Comparison of ENCODE assay signal across 1 cellular context in genomic region chr4:70705146-70705855, GRCh38.
TF ChIP-seq lines count a peak whose summit lies in the region.

No MANE protein-coding gene starts in this region.

TF ChIP-seq in HepG2, 621 proteins besides CTCF, POLR2A, EP300 and RAD21 (continued from another document):
- TF ChIP-seq, protein P1, sequence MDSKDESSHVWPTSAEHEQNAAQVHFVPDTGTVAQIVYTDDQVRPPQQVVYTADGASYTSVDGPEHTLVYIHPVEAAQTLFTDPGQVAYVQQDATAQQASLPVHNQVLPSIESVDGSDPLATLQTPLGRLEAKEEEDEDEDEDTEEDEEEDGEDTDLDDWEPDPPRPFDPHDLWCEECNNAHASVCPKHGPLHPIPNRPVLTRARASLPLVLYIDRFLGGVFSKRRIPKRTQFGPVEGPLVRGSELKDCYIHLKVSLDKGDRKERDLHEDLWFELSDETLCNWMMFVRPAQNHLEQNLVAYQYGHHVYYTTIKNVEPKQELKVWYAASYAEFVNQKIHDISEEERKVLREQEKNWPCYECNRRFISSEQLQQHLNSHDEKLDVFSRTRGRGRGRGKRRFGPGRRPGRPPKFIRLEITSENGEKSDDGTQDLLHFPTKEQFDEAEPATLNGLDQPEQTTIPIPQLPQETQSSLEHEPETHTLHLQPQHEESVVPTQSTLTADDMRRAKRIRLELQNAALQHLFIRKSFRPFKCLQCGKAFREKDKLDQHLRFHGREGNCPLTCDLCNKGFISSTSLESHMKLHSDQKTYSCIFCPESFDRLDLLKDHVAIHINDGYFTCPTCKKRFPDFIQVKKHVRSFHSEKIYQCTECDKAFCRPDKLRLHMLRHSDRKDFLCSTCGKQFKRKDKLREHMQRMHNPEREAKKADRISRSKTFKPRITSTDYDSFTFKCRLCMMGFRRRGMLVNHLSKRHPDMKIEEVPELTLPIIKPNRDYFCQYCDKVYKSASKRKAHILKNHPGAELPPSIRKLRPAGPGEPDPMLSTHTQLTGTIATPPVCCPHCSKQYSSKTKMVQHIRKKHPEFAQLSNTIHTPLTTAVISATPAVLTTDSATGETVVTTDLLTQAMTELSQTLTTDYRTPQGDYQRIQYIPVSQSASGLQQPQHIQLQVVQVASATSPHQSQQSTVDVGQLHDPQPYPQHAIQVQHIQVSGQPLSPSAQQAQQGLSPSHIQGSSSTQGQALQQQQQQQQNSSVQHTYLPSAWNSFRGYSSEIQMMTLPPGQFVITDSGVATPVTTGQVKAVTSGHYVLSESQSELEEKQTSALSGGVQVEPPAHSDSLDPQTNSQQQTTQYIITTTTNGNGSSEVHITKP (CRISPR knock-in tag; IDR thresholded peaks at IDR 0.05; ENCODE audit: low read depth): 0 out of 2 replicates have a peak, but pooled peaks have one; percentile 27
- peak; percentile 45 for TF ChIP-seq UBTF (CRISPR knock-in tag; IDR thresholded peaks at IDR 0.05)
- TF ChIP-seq KDM5A (IDR thresholded peaks at IDR 0.05; ENCODE audit: borderline replicate concordance, low read length): no peak; the same call in 1 of the 2 replicates
- TF ChIP-seq TBX3 (IDR thresholded peaks at IDR 0.05; ENCODE audit: borderline replicate concordance): no peak
- 0 out of 2 replicates have a peak, but pooled peaks have one; percentile 31 for TF ChIP-seq ZNF674 (CRISPR knock-in tag; IDR thresholded peaks at IDR 0.05; ENCODE audit: low read depth)
- TF ChIP-seq ZNF3 (CRISPR knock-in tag; IDR thresholded peaks at IDR 0.05): 0 out of 2 replicates have a peak, but pooled peaks have one; percentile 20
- no peak for TF ChIP-seq ZNF30 (CRISPR knock-in tag; IDR thresholded peaks at IDR 0.05)
- TF ChIP-seq PCBP1 (IDR thresholded peaks at IDR 0.05; ENCODE audit: borderline replicate concordance, low read depth, low read length): 0 out of 2 replicates have a peak, but pooled peaks have one; percentile 7
- no peak for TF ChIP-seq KLF11 (CRISPR knock-in tag; IDR thresholded peaks at IDR 0.05)
- TF ChIP-seq ZNF326 (CRISPR knock-in tag; IDR thresholded peaks at IDR 0.05; ENCODE audit: borderline replicate concordance): no peak
- no peak for TF ChIP-seq TBP (CRISPR knock-in tag; IDR thresholded peaks at IDR 0.05)
- TF ChIP-seq, protein P2, sequence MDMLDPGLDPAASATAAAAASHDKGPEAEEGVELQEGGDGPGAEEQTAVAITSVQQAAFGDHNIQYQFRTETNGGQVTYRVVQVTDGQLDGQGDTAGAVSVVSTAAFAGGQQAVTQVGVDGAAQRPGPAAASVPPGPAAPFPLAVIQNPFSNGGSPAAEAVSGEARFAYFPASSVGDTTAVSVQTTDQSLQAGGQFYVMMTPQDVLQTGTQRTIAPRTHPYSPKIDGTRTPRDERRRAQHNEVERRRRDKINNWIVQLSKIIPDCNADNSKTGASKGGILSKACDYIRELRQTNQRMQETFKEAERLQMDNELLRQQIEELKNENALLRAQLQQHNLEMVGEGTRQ (IDR thresholded peaks at IDR 0.05; ENCODE audit: low read depth, low read length): no peak
- TF ChIP-seq, protein P2 (CRISPR knock-in tag; IDR thresholded peaks at IDR 0.05; ENCODE audit: borderline replicate concordance): peak; percentile 61; the same call in 1 of the 2 replicates
- no peak for TF ChIP-seq ZNF749 (CRISPR knock-in tag; IDR thresholded peaks at IDR 0.05; ENCODE audit: borderline replicate concordance)
- 0 out of 2 replicates have a peak, but pooled peaks have one; percentile 57 for TF ChIP-seq ZNF224 (CRISPR knock-in tag; IDR thresholded peaks at IDR 0.05)
- TF ChIP-seq BRF2 (CRISPR knock-in tag; IDR thresholded peaks at IDR 0.05): no peak
- no peak for TF ChIP-seq MAFG (CRISPR knock-in tag; IDR thresholded peaks at IDR 0.05)
- TF ChIP-seq ZNF75D (CRISPR knock-in tag; IDR thresholded peaks at IDR 0.05; ENCODE audit: borderline replicate concordance): no peak
- TF ChIP-seq, protein P3, sequence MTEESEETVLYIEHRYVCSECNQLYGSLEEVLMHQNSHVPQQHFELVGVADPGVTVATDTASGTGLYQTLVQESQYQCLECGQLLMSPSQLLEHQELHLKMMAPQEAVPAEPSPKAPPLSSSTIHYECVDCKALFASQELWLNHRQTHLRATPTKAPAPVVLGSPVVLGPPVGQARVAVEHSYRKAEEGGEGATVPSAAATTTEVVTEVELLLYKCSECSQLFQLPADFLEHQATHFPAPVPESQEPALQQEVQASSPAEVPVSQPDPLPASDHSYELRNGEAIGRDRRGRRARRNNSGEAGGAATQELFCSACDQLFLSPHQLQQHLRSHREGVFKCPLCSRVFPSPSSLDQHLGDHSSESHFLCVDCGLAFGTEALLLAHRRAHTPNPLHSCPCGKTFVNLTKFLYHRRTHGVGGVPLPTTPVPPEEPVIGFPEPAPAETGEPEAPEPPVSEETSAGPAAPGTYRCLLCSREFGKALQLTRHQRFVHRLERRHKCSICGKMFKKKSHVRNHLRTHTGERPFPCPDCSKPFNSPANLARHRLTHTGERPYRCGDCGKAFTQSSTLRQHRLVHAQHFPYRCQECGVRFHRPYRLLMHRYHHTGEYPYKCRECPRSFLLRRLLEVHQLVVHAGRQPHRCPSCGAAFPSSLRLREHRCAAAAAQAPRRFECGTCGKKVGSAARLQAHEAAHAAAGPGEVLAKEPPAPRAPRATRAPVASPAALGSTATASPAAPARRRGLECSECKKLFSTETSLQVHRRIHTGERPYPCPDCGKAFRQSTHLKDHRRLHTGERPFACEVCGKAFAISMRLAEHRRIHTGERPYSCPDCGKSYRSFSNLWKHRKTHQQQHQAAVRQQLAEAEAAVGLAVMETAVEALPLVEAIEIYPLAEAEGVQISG (CRISPR knock-in tag; IDR thresholded peaks at IDR 0.05): peak; percentile 83
